In the genomic region with DNA sequence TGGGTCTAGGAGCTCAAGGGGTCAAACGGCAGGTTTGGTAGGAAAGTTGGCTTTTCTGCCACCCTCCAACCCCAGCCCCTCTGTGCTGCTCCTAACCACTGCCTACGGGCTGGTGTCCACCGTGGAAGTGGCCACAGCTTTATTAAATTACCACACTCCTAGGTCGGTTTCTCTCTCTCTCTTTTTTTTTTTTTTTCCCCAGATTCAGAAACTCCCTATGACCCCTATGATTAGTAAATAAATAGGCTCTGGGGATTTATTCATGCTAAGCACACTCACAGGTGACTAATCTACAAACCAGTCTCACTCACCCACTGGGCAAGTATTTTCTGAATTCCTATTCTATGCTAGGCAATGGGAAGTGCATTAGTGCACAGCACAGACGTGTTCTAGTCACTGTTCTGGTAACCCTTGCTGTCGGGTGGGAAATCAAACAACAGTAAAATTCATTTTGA, we compare ENCODE assay signal across 10 cellular contexts. TPM values are rescaled to one million over a fixed set of nuclear protein-coding genes. Genes with fewer than 3 reads are reported as not detected.
DNase-seq lines count a peak whose midpoint lies in the region; ATAC-seq and TF ChIP-seq lines count a peak whose summit lies in the region.
"Had no signal": no experiment of that assay in that cellular context is flagged by ENCODE, and none has a peak within 500 bp of the region (broad histone marks: within the 10 kb centered on the region; RNA-seq: fewer than 3 reads in every experiment).

No MANE protein-coding gene starts in this region.

- peak; percentile 16 to 32 for ATAC-seq in lower lobe of right lung
- ATAC-seq in HG02588 (IDR thresholded peaks at IDR 0.05; ENCODE audit: unreplicated experiment) = no peak
- ATAC-seq in GM19035 (IDR thresholded peaks at IDR 0.05; ENCODE audit: unreplicated experiment) = no peak
- ATAC-seq in HG02852 (IDR thresholded peaks at IDR 0.05; ENCODE audit: unreplicated experiment) = no peak
- ATAC-seq: effector memory CD8-positive, alpha-beta T cell had no signal

- TF ChIP-seq CTCF in AG09309 (IDR thresholded peaks at IDR 0.05; ENCODE audit: control insufficient read depth, insufficient read depth, low read depth, low read length, missing control alignments) (no peak), lower lobe of right lung (IDR thresholded peaks at IDR 0.05) (no peak)

- H3K4me3 ChIP-seq in AG09309 (ENCODE audit: control insufficient read depth, low read depth, low read length) (no peak overlapping the region), lower lobe of right lung (no peak overlapping the region)

- H3K4me1 ChIP-seq in lower lobe of right lung = peaks cover 42% of the 10 kb centered on the region

- H3K9me3 ChIP-seq in lower lobe of right lung = no peaks in the 10 kb centered on the region

- H3K27me3 ChIP-seq in lower lobe of right lung (ENCODE audit: low read depth) = no peaks in the 10 kb centered on the region

- no peak overlapping the region for H3K27ac ChIP-seq in lower lobe of right lung

- intact Hi-C loops in lower lobe of right lung (cut with DNase I) = no loop called here

- DNase-seq in AG09309 (ENCODE audit: low read depth) (peak; percentile 80), HCEC 1CT (peak; percentile 93), amniotic stem cell (lab: John Stamatoyannopoulos, UW) (peak; percentile 35), lower lobe of right lung (no peak), NCI-H524 treated with DMSO at 0.1 percent for 48 hours (lab: John Stamatoyannopoulos, UW) (no peak)
- DNase-seq: activated CD8-positive, alpha-beta memory T cell treated with anti-CD3 and anti-CD28 coated beads for 24 hours; effector memory CD8-positive, alpha-beta T cell had no signal

- H3K36me3 ChIP-seq in lower lobe of right lung = no peaks in the 10 kb centered on the region

RNA-seq across cellular contexts. Expression of a gene that starts 8.7 kb away (rescaled TPM):
- 45.1 TPM for total RNA-seq in lower lobe of right lung

RNA-seq across cellular contexts. Expression of a gene that starts 19.0 kb away (rescaled TPM):
- 11.0 TPM for total RNA-seq in lower lobe of right lung

Comparison
In these comparisons a context has a peak if more than half of its experiments do, and no peak if none do; other contexts are left out.
1. DNase-seq: peak in AG09309 (single experiment), HCEC 1CT (single experiment) and amniotic stem cell (single experiment); none in lower lobe of right lung (single experiment) and NCI-H524 treated with DMSO at 0.1 percent for 48 hours (single experiment).
2. ATAC-seq: peak in lower lobe of right lung (2 of 2); none in HG02588 (single experiment), GM19035 (single experiment) and HG02852 (single experiment).